11 cellular contexts compared by ENCODE assay signal in the genomic region with DNA sequence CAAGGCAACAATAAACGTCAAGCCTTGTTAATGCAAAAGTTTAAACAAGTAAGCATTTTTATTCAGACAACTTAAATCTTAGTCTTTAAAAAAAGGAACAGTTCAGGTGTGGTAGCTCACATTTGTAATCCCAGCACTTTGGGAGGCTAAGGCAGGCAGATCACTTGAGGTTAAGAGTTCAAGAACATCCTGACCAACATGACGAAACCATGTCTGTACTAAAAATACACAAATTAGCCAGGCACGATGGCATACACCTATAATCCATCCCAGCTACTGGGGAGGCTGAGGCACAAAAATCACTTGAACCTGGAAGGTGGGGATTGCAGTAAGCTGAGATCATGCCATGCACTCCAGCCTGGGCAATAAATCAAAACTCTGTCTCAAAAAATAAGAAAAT.
"Had no signal": no experiment of that assay in that cellular context is flagged by ENCODE, and none has a peak within 500 bp of the region (broad histone marks: within the 10 kb centered on the region; RNA-seq: fewer than 3 reads in every experiment).

No MANE protein-coding gene starts in this region.

- H3K4me1 ChIP-seq: HAP-1 had no signal

- H3K9me3 ChIP-seq: HAP-1 had no signal

- H3K36me3 ChIP-seq: HAP-1 had no signal

- H3K4me2 ChIP-seq: GM23338 had no signal

- FAIRE-seq: H1, H54 had no signal

- H2AFZ ChIP-seq: GM23248, GM23338 had no signal

- H3K9ac ChIP-seq: GM23248 had no signal

- H3K27ac ChIP-seq: GM23248 had no signal

- H3K4me3 ChIP-seq: GM23248, GM23338, HAP-1 had no signal

- ATAC-seq: GM23338, HCT116 had no signal

- DNase-seq: GM23248, GOT3, H7, H9, HCEC 1CT, HFFc6 had no signal
